ENCODE assay signal across 17 cellular contexts in the genomic region with DNA sequence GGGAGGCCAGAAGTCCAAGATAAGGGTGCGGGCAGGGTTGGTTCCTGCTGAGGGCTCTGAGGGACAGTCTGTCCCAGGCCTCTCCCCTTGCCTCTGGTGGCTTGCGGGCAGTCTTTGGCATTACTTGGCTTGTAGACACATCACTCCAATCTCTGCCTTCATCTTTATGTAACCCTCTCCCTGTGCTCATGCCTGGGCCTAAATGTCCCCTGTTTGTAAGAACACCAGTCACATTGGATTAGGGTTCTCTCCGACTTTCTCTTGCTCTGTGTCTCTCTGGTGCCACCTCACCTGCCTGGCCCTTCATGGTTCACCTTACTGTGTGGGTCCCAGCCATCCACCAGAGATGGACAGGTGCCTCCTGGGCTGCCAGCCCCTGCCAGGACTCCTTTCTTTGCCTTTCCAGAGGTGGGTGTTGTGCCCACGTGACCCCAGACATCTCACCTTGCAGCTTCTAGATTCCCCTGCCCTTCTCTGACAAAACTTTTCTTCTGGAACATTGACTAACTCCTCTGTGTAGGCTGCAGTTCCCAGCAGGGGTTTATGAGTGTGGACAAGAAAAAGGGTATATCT.
DNase-seq lines count a peak whose midpoint lies in the region; ATAC-seq, FAIRE-seq and TF ChIP-seq lines count a peak whose summit lies in the region.
"Had no signal": no experiment of that assay in that cellular context is flagged by ENCODE, and none has a peak within 500 bp of the region (broad histone marks: within the 10 kb centered on the region; RNA-seq: fewer than 3 reads in every experiment).

No MANE protein-coding gene starts in this region.

- peak overlapping the region; percentile 23 for H3K27ac Mint-ChIP-seq in activated naive CD8-positive, alpha-beta T cell treated with anti-CD3 and anti-CD28 coated beads, Interleukin-2, amount 10 ng/mL, durations not matched to agents 7 days and 5 days

- TF ChIP-seq CTCF in SK-N-SH (IDR thresholded peaks at IDR 0.05), result no peak
- no peak for TF ChIP-seq CTCF in thyroid gland (IDR thresholded peaks at IDR 0.05)

- intact Hi-C loops in thyroid gland (cut with DNase I), result no loop called here

- no peak overlapping the region for H2AK5ac ChIP-seq in neuronal stem cell (ENCODE audit: low read depth, low read length)

- peak overlapping the region; percentile 68 for H3K18ac ChIP-seq in neuronal stem cell (ENCODE audit: low read length)

- H3K79me1 ChIP-seq in neuronal stem cell (ENCODE audit: low read depth, low read length), result peaks cover 7% of the 10 kb centered on the region

- POLR2A ChIA-PET in SK-N-SH (lab: Yijun Ruan, JAX), result interaction anchor here (0.7 kb wide), 1 partner anchor 14 kb away, joined by 3 read pairs; no protein-coding TSS in a partner anchor
- POLR2A ChIA-PET in activated naive CD8-positive, alpha-beta T cell treated with anti-CD3 and anti-CD28 coated beads, Interleukin-2, amount 10 ng/mL, durations not matched to agents 7 days and 5 days (lab: Charles Lee), result no interaction called here

- peaks cover 25 to 41% of the 10 kb centered on the region in 2 experiments; a peak in 3 of 4 replicates for H3K4me1 ChIP-seq in SK-N-SH (ENCODE audit: control insufficient read depth in 1 of 2, insufficient read depth in 2 of 2, low read depth in 1 of 2, low read length in 1 of 2)
- peaks cover 23 to 27% of the 10 kb centered on the region in 2 donors for H3K4me1 ChIP-seq in neuronal stem cell (ENCODE audit: control insufficient read depth in 2 of 2, insufficient read depth in 1 of 2, low read depth in 1 of 2, low read length in 2 of 2)
- H3K4me1 ChIP-seq in thyroid gland, result peaks cover 37 to 63% of the 10 kb centered on the region in 2 donors

- H3K9me3 Mint-ChIP-seq in activated naive CD8-positive, alpha-beta T cell treated with anti-CD3 and anti-CD28 coated beads, Interleukin-2, amount 10 ng/mL, durations not matched to agents 7 days and 5 days, result no peaks in the 10 kb centered on the region

- peak overlapping the region in 1 of 2 experiments; percentile 65; a peak in 3 of 4 replicates for H3K27ac ChIP-seq in SK-N-SH (ENCODE audit: low read depth in 2 of 2, low read length in 1 of 2)
- H3K27ac ChIP-seq in neuronal stem cell (replicated peaks; ENCODE audit: low read length), result no peak overlapping the region
- peak overlapping the region in 1 of 3 donors; percentile 67 for H3K27ac ChIP-seq in thyroid gland
- H3K27ac ChIP-seq: 22Rv1, epithelial cell of prostate had no signal

- ATAC-seq in SK-N-SH treated with all-trans-retinoic acid at 6 μM for 48 hours, result no peak
- ATAC-seq in activated naive CD8-positive, alpha-beta T cell treated with anti-CD3 and anti-CD28 coated beads, Interleukin-2, amount 10 ng/mL, durations not matched to agents 7 days and 5 days (ENCODE audit: low read depth), result no peak
- no peak for ATAC-seq in GM21367 (IDR thresholded peaks at IDR 0.05; ENCODE audit: unreplicated experiment)
- no peak for ATAC-seq in GM18909 (IDR thresholded peaks at IDR 0.05; ENCODE audit: poor library complexity, unreplicated experiment)

- H3K9ac ChIP-seq in SK-N-SH (peak overlapping the region; percentile 53; the same call in 1 of the 2 replicates), neuronal stem cell (ENCODE audit: low read depth, low read length, poor library complexity) (no peak overlapping the region)

- 88% methylated on average over 4 of the region's 4 CpGs for WGBS in SK-N-SH (ENCODE audit: low lambda C conversion rate)
- WGBS in neuronal stem cell (ENCODE audit: extremely low coverage in 2 of 2, insufficient read length in 2 of 2, insufficient replicate concordance in 1 of 2), 2 donors, result no CpG with 5 or more reads among the region's 4 CpGs
- 93 to 97% methylated on average over 4 of the region's 4 CpGs for WGBS in thyroid gland, 2 donors

- no peak overlapping the region for H3K23ac ChIP-seq in neuronal stem cell (ENCODE audit: low read depth, low read length, poor library complexity)

- CTCF ChIA-PET in SK-N-SH (lab: Yijun Ruan, JAX), result interaction anchor here (0.5 to 3.0 kb wide), 4 partner anchors 11 to 88 kb away, joined by 3 to 15 read pairs (median 6); no protein-coding TSS in a partner anchor

- no peaks in the 10 kb centered on the region for H3K9me3 ChIP-seq in SK-N-SH
- H3K9me3 ChIP-seq in neuronal stem cell (replicated peaks in 1 of 2; ENCODE audit: control insufficient read depth in 2 of 2, insufficient read depth in 1 of 2, low read depth in 1 of 2, low read length in 2 of 2), result no peaks in the 10 kb centered on the region
- H3K9me3 ChIP-seq in thyroid gland, result no peaks in the 10 kb centered on the region

- no peak for TF ChIP-seq RAD21 in SK-N-SH (IDR thresholded peaks at IDR 0.05; ENCODE audit: low read length)

- no peak overlapping the region for H2BK15ac ChIP-seq in neuronal stem cell (ENCODE audit: low read length)

- H3K27me3 ChIP-seq in SK-N-SH (ENCODE audit: insufficient read depth) (no peaks in the 10 kb centered on the region), neuronal stem cell (ENCODE audit: control insufficient read depth in 3 of 3, insufficient read depth in 3 of 3, low read depth in 1 of 3, low read length in 3 of 3) (no peaks in the 10 kb centered on the region), thyroid gland (no peaks in the 10 kb centered on the region)

- H3K9me2 ChIP-seq in SK-N-SH, result no peaks in the 10 kb centered on the region

- H3F3A ChIP-seq in SK-N-SH (replicated peaks; ENCODE audit: insufficient read depth), result peaks cover 6% of the 10 kb centered on the region

- peaks cover 39% of the 10 kb centered on the region for H3K4me1 Mint-ChIP-seq in activated naive CD8-positive, alpha-beta T cell treated with anti-CD3 and anti-CD28 coated beads, Interleukin-2, amount 10 ng/mL, durations not matched to agents 7 days and 5 days

- no peak overlapping the region for H2BK5ac ChIP-seq in neuronal stem cell (ENCODE audit: low read length)

- H3K27me3 Mint-ChIP-seq in activated naive CD8-positive, alpha-beta T cell treated with anti-CD3 and anti-CD28 coated beads, Interleukin-2, amount 10 ng/mL, durations not matched to agents 7 days and 5 days, result no peaks in the 10 kb centered on the region
- H3K27me3 Mint-ChIP-seq: CD4-positive, alpha-beta memory T cell had no signal

- H2BK120ac ChIP-seq in neuronal stem cell (ENCODE audit: low read depth, low read length), result no peak overlapping the region

- no peak overlapping the region for H3K4ac ChIP-seq in neuronal stem cell (ENCODE audit: low read length)

- no peak overlapping the region for H3K4me3 Mint-ChIP-seq in activated naive CD8-positive, alpha-beta T cell treated with anti-CD3 and anti-CD28 coated beads, Interleukin-2, amount 10 ng/mL, durations not matched to agents 7 days and 5 days

- H3K14ac ChIP-seq in neuronal stem cell (ENCODE audit: low read length), result no peak overlapping the region

- FAIRE-seq in HTR-8/SVneo (lab: Jason Lieb, UNC), result peak; percentile 64
- FAIRE-seq: kidney had no signal

- TF ChIP-seq POLR2A in thyroid gland (IDR thresholded peaks at IDR 0.05), result no peak

- no peaks in the 10 kb centered on the region for H4K20me1 ChIP-seq in SK-N-SH (ENCODE audit: insufficient read depth)

- no peak overlapping the region for H4K8ac ChIP-seq in neuronal stem cell (ENCODE audit: low read depth, low read length)

- no peak overlapping the region for H3K4me2 ChIP-seq in SK-N-SH
- no peak overlapping the region for H3K4me2 ChIP-seq in neuronal stem cell (ENCODE audit: insufficient read depth, low read length, poor library complexity, severe bottlenecking)

- TF ChIP-seq EP300 in SK-N-SH (IDR thresholded peaks at IDR 0.05; ENCODE audit: borderline replicate concordance in 1 of 2, low read depth in 1 of 2, low read length in 1 of 2), result no peak

- H4K91ac ChIP-seq in neuronal stem cell (ENCODE audit: low read depth, low read length, poor library complexity), result no peak overlapping the region

- no peaks in the 10 kb centered on the region for H3K79me2 ChIP-seq in SK-N-SH (ENCODE audit: insufficient read depth)

- H2AFZ ChIP-seq in SK-N-SH (ENCODE audit: low read depth) (no peak overlapping the region), neuronal stem cell (ENCODE audit: low read length) (no peak overlapping the region)

- no peak for DNase-seq in SK-N-SH
- DNase-seq in HTR-8/SVneo (ENCODE audit: insufficient read length, low spot score), result no peak
- no peak for DNase-seq in activated naive CD8-positive, alpha-beta T cell treated with anti-CD3 and anti-CD28 coated beads, Interleukin-2, amount 10 ng/mL, durations not matched to agents 7 days and 5 days
- no peak for DNase-seq in neuronal stem cell (ENCODE audit: low spot score)
- no peak for DNase-seq in thyroid gland
- DNase-seq: CD4-positive, alpha-beta memory T cell; H7; head of caudate nucleus; kidney; NCI-H187 treated with DMSO at 0.1 percent for 48 hours; NCI-H524 treated with DMSO at 0.1 percent for 48 hours; stimulated activated CD4-positive, alpha-beta T cell treated with anti-CD3 and anti-CD28 coated beads, Interleukin-2, amount 100 ng/mL, for 48 hours had no signal

- H3K4me3 ChIP-seq in SK-N-SH (ENCODE audit: low read depth in 2 of 2, low read length in 1 of 2) (no peak overlapping the region), neuronal stem cell (ENCODE audit: low read length in 2 of 2) (no peak overlapping the region), thyroid gland (replicated peaks in 1 of 3) (no peak overlapping the region)

- H3K36me3 Mint-ChIP-seq in activated naive CD8-positive, alpha-beta T cell treated with anti-CD3 and anti-CD28 coated beads, Interleukin-2, amount 10 ng/mL, durations not matched to agents 7 days and 5 days, result peaks cover 7% of the 10 kb centered on the region

- H3K36me3 ChIP-seq in SK-N-SH (replicated peaks in 1 of 2; ENCODE audit: control insufficient read depth in 1 of 2, insufficient read depth in 2 of 2, low read length in 1 of 2) (no peaks in the 10 kb centered on the region), neuronal stem cell (replicated peaks in 1 of 2; ENCODE audit: control insufficient read depth in 2 of 2, insufficient read depth in 2 of 2, low read length in 2 of 2) (no peaks in the 10 kb centered on the region), thyroid gland (no peaks in the 10 kb centered on the region)

- no peak overlapping the region for H2BK12ac ChIP-seq in neuronal stem cell (ENCODE audit: low read length)

TF ChIP-seq in SK-N-SH, 30 proteins besides CTCF, POLR2A, EP300 and RAD21 (continues in another document):
- no peak for TF ChIP-seq RFX5 (IDR thresholded peaks at IDR 0.05; ENCODE audit: low read length)
- no peak for TF ChIP-seq FOXM1 (IDR thresholded peaks at IDR 0.05; ENCODE audit: low read depth)
- no peak for TF ChIP-seq YY1 (IDR thresholded peaks at IDR 0.05; ENCODE audit: low read depth)
- TF ChIP-seq TEAD4 (IDR thresholded peaks at IDR 0.05; ENCODE audit: borderline replicate concordance, insufficient read depth), result no peak
- TF ChIP-seq GATA2 (CRISPR knock-in tag; IDR thresholded peaks at IDR 0.05), result no peak

TF ChIP-seq in SK-N-SH treated with all-trans-retinoic acid at 6 μM for 48 hours, 23 proteins besides CTCF, POLR2A, EP300 and RAD21:
- TF ChIP-seq ZC3H10 (CRISPR knock-in tag; IDR thresholded peaks at IDR 0.05) (no peak), ZFP30 (CRISPR knock-in tag; IDR thresholded peaks at IDR 0.05) (no peak)
TF ChIP-seq in SK-N-SH treated with all-trans-retinoic acid at 6 μM for 48 hours: peak in this region for 0.
